21 cellular contexts compared by ENCODE assay signal in genomic region chr15:64398575-64398974, GRCh38. TPM values are rescaled to one million over a fixed set of nuclear protein-coding genes. Genes with fewer than 3 reads are reported as not detected.
DNase-seq lines count a peak whose midpoint lies in the region; ATAC-seq, FAIRE-seq and TF ChIP-seq lines count a peak whose summit lies in the region.
"Had no signal": no experiment of that assay in that cellular context is flagged by ENCODE, and none has a peak within 500 bp of the region (broad histone marks: within the 10 kb centered on the region; RNA-seq: fewer than 3 reads in every experiment).

No MANE protein-coding gene starts in this region.

- peak; percentile 19 for ATAC-seq in activated CD4-positive, alpha-beta T cell treated with anti-CD3 and anti-CD28 coated beads for 36 hours
- no peak for ATAC-seq in natural killer cell treated with Interleukin-12 subunit alpha and Interleukin-12 subunit beta and Interleukin-15 and Interleukin-18, amount 100 ng/mL, for 72 hours
- ATAC-seq: HepG2 had no signal

- no peak for DNase-seq in activated CD4-positive, alpha-beta T cell treated with anti-CD3 and anti-CD28 coated beads for 36 hours
- no peak for DNase-seq in activated CD4-positive, alpha-beta T cell treated with anti-CD3 and anti-CD28 coated beads for 48 hours
- peak; percentile 50 for DNase-seq in EH (ENCODE audit: low read depth)
- DNase-seq in bronchial epithelial cell (ENCODE audit: low read depth): peak; percentile 13
- peak; percentile 78 for DNase-seq in osteoblast (ENCODE audit: insufficient read length, low spot score, missing footprints)
- no peak for DNase-seq in natural killer cell treated with Interleukin-12 subunit alpha and Interleukin-12 subunit beta and Interleukin-15 and Interleukin-18, amount 100 ng/mL, for 72 hours (ENCODE audit: low spot score)
- DNase-seq in HUDEP-2 (lab: John Stamatoyannopoulos, UW; ENCODE audit: unreplicated experiment in 76 of 76): no peak
- DNase-seq in NK-92 treated with Interleukin-12 subunit alpha and Interleukin-12 subunit beta, amount 100 ng/mL, for 24 hours (lab: John Stamatoyannopoulos, UW): no peak
- DNase-seq: DND-41, GF-D8, MM.1S, NCI-H1105, NCI-H1694, NCI-H510A treated with DMSO at 0.1 percent for 48 hours, SHP77 had no signal

- POLR2A ChIA-PET in activated CD4-positive, alpha-beta T cell treated with anti-CD3 and anti-CD28 coated beads for 36 hours (lab: Charles Lee): no interaction called here

- no peaks in the 10 kb centered on the region for H3K9me3 ChIP-seq in osteoblast (ENCODE audit: low read depth, low read length)
- H3K9me3 ChIP-seq: BLaER1 had no signal

- no peak for TF ChIP-seq CTCF in bronchial epithelial cell (IDR thresholded peaks at IDR 0.05; ENCODE audit: insufficient read depth, low read length, severe bottlenecking)
- no peak for TF ChIP-seq CTCF in osteoblast (IDR thresholded peaks at IDR 0.05; ENCODE audit: extremely low read depth, low read depth, low read length)

- no peak overlapping the region for H3K4me2 ChIP-seq in osteoblast (ENCODE audit: insufficient read depth, low read length)
- H3K4me2 ChIP-seq: BLaER1, KMS-11 had no signal

- no peak overlapping the region for H3K27ac Mint-ChIP-seq in activated CD4-positive, alpha-beta T cell treated with anti-CD3 and anti-CD28 coated beads for 36 hours
- no peak overlapping the region for H3K27ac Mint-ChIP-seq in natural killer cell treated with Interleukin-12 subunit alpha and Interleukin-12 subunit beta and Interleukin-15 and Interleukin-18, amount 100 ng/mL, for 72 hours

- H3K4me1 ChIP-seq in osteoblast (ENCODE audit: insufficient read depth, low read length): no peaks in the 10 kb centered on the region
- H3K4me1 ChIP-seq: BLaER1 had no signal

- H3K27me3 Mint-ChIP-seq in activated CD4-positive, alpha-beta T cell treated with anti-CD3 and anti-CD28 coated beads for 36 hours: no peaks in the 10 kb centered on the region
- no peaks in the 10 kb centered on the region for H3K27me3 Mint-ChIP-seq in natural killer cell treated with Interleukin-12 subunit alpha and Interleukin-12 subunit beta and Interleukin-15 and Interleukin-18, amount 100 ng/mL, for 72 hours

- intact Hi-C loops in activated CD4-positive, alpha-beta T cell treated with anti-CD3 and anti-CD28 coated beads for 36 hours (cut with DNase I, micrococcal nuclease): no loop called here

- H3K4me3 Mint-ChIP-seq in activated CD4-positive, alpha-beta T cell treated with anti-CD3 and anti-CD28 coated beads for 36 hours: no peak overlapping the region
- H3K4me3 Mint-ChIP-seq in natural killer cell treated with Interleukin-12 subunit alpha and Interleukin-12 subunit beta and Interleukin-15 and Interleukin-18, amount 100 ng/mL, for 72 hours: no peak overlapping the region

- no peaks in the 10 kb centered on the region for H3K4me1 Mint-ChIP-seq in activated CD4-positive, alpha-beta T cell treated with anti-CD3 and anti-CD28 coated beads for 36 hours
- H3K4me1 Mint-ChIP-seq in natural killer cell treated with Interleukin-12 subunit alpha and Interleukin-12 subunit beta and Interleukin-15 and Interleukin-18, amount 100 ng/mL, for 72 hours (ENCODE audit: low read depth in 2 of 2): peaks cover 4 to 6% of the 10 kb centered on the region in 2 donors

- H3K4me3 ChIP-seq in bronchial epithelial cell (ENCODE audit: low read depth, low read length): no peak overlapping the region
- H3K4me3 ChIP-seq in osteoblast (ENCODE audit: insufficient read depth, low read length): no peak overlapping the region
- H3K4me3 ChIP-seq: BLaER1 had no signal

- no peak overlapping the region for H2AFZ ChIP-seq in osteoblast (ENCODE audit: low read length)

- peaks cover 40% of the 10 kb centered on the region for H3K36me3 Mint-ChIP-seq in activated CD4-positive, alpha-beta T cell treated with anti-CD3 and anti-CD28 coated beads for 36 hours (ENCODE audit: low read depth)
- H3K36me3 Mint-ChIP-seq in natural killer cell treated with Interleukin-12 subunit alpha and Interleukin-12 subunit beta and Interleukin-15 and Interleukin-18, amount 100 ng/mL, for 72 hours: peaks cover 27% of the 10 kb centered on the region

- H3K36me3 ChIP-seq in bronchial epithelial cell (ENCODE audit: control insufficient read depth, insufficient read depth, low read length) (peaks cover 6% of the 10 kb centered on the region), osteoblast (ENCODE audit: insufficient read depth, low read length) (peaks cover 60% of the 10 kb centered on the region)

- CTCF ChIA-PET in activated CD4-positive, alpha-beta T cell treated with anti-CD3 and anti-CD28 coated beads for 36 hours (lab: Charles Lee): interaction anchor here (0.6 to 0.7 kb wide), 3 partner anchors 183 to 263 kb away, joined by 3 to 6 read pairs (median 3); no protein-coding TSS in a partner anchor

- H3K27me3 ChIP-seq in bronchial epithelial cell (ENCODE audit: control insufficient read depth, insufficient read depth, low read length) (no peaks in the 10 kb centered on the region), osteoblast (ENCODE audit: insufficient read depth, low read length) (no peaks in the 10 kb centered on the region)
- H3K27me3 ChIP-seq: BLaER1 had no signal

- H4K20me1 ChIP-seq in osteoblast (ENCODE audit: insufficient read depth, low read length): no peaks in the 10 kb centered on the region
- H4K20me1 ChIP-seq: BLaER1 had no signal

- H3K9me3 Mint-ChIP-seq in activated CD4-positive, alpha-beta T cell treated with anti-CD3 and anti-CD28 coated beads for 36 hours (ENCODE audit: low read depth): no peaks in the 10 kb centered on the region
- H3K9me3 Mint-ChIP-seq in natural killer cell treated with Interleukin-12 subunit alpha and Interleukin-12 subunit beta and Interleukin-15 and Interleukin-18, amount 100 ng/mL, for 72 hours: no peaks in the 10 kb centered on the region

- H3K79me2 ChIP-seq in osteoblast (ENCODE audit: insufficient read depth, low read length): peaks cover 4% of the 10 kb centered on the region

- H3K27ac ChIP-seq in osteoblast (ENCODE audit: low read depth, low read length): no peak overlapping the region
- H3K27ac ChIP-seq: 22Rv1, BLaER1, KMS-11 had no signal

- FAIRE-seq in bronchial epithelial cell (lab: Jason Lieb, UNC): no peak
- FAIRE-seq: GM12892, H54, HepG2 had no signal

RNA-seq across cellular contexts. Expression of gene TRIP4, which starts 10.9 kb away (rescaled TPM):
- 10 to 100 TPM; 13.1 to 19.6 TPM for total RNA-seq in activated CD4-positive, alpha-beta T cell treated with anti-CD3 and anti-CD28 coated beads for 36 hours
- total RNA-seq in bronchial epithelial cell (8.2 and 11.3 TPM in 2 replicates), osteoblast (10.9 and 14.1 TPM in 2 replicates)
- total RNA-seq in natural killer cell treated with Interleukin-12 subunit alpha and Interleukin-12 subunit beta and Interleukin-15 and Interleukin-18, amount 100 ng/mL, for 72 hours: 10 to 100 TPM; 36.6 to 42.9 TPM

RNA-seq across cellular contexts. Expression of gene PCLAF, which starts 17.3 kb away (rescaled TPM):
- 10 to 100 TPM; 41.4 to 97.6 TPM for total RNA-seq in activated CD4-positive, alpha-beta T cell treated with anti-CD3 and anti-CD28 coated beads for 36 hours
- total RNA-seq in bronchial epithelial cell (1.8 and 3.2 TPM in 2 replicates), osteoblast (20.6 and 29.2 TPM in 2 replicates)
- total RNA-seq in natural killer cell treated with Interleukin-12 subunit alpha and Interleukin-12 subunit beta and Interleukin-15 and Interleukin-18, amount 100 ng/mL, for 72 hours: 10 to 100 TPM; 47.7 to 90.0 TPM

RNA-seq across cellular contexts. Expression of gene CSNK1G1, which starts 42.6 kb away (rescaled TPM):
- total RNA-seq in activated CD4-positive, alpha-beta T cell treated with anti-CD3 and anti-CD28 coated beads for 36 hours: 10 to 100 TPM; 20.3 to 22.5 TPM
- total RNA-seq in bronchial epithelial cell (26.3 and 27.8 TPM in 2 replicates), osteoblast (34.0 and 35.4 TPM in 2 replicates)
- 10 to 100 TPM; 35.4 to 47.5 TPM for total RNA-seq in natural killer cell treated with Interleukin-12 subunit alpha and Interleukin-12 subunit beta and Interleukin-15 and Interleukin-18, amount 100 ng/mL, for 72 hours

Comparison
In these comparisons a context has a peak if more than half of its experiments do, and no peak if none do; other contexts are left out.
1. DNase-seq: peak in EH (single experiment), bronchial epithelial cell (single experiment) and osteoblast (single experiment); none in activated CD4-positive, alpha-beta T cell treated with anti-CD3 and anti-CD28 coated beads for 36 hours (single experiment), activated CD4-positive, alpha-beta T cell treated with anti-CD3 and anti-CD28 coated beads for 48 hours (single experiment), natural killer cell treated with Interleukin-12 subunit alpha and Interleukin-12 subunit beta and Interleukin-15 and Interleukin-18, amount 100 ng/mL, for 72 hours (single experiment), HUDEP-2 (0 of 76) and NK-92 treated with Interleukin-12 subunit alpha and Interleukin-12 subunit beta, amount 100 ng/mL, for 24 hours (single experiment).